ENCODE assay signal across 17 cellular contexts in genomic region chr11:76599041-76600013, GRCh38.
DNase-seq lines count a peak whose midpoint lies in the region; ATAC-seq and TF ChIP-seq lines count a peak whose summit lies in the region.
"Had no signal": no experiment of that assay in that cellular context is flagged by ENCODE, and none has a peak within 500 bp of the region (broad histone marks: within the 10 kb centered on the region; RNA-seq: fewer than 3 reads in every experiment).

No MANE protein-coding gene starts in this region.

- no peak overlapping the region for H3K9ac ChIP-seq in SK-N-SH

- TF ChIP-seq EP300 in SK-N-SH (IDR thresholded peaks at IDR 0.05; ENCODE audit: borderline replicate concordance in 1 of 2, low read depth in 1 of 2, low read length in 1 of 2), result no peak

- no peak overlapping the region for H3K27ac ChIP-seq in SK-N-SH (ENCODE audit: low read depth in 2 of 2, low read length in 1 of 2)
- H3K27ac ChIP-seq in left ventricle myocardium inferior (replicated peaks), result peak overlapping the region; percentile 60
- H3K27ac ChIP-seq: 22Rv1, gastroesophageal sphincter, left lung, neutrophil had no signal

- no peak for TF ChIP-seq RAD21 in SK-N-SH (IDR thresholded peaks at IDR 0.05; ENCODE audit: low read length)

- H3K9me2 ChIP-seq in SK-N-SH, result no peaks in the 10 kb centered on the region

- ATAC-seq in SK-N-SH treated with all-trans-retinoic acid at 6 μM for 48 hours (no peak), sciatic nerve (no peak), GM18511 (IDR thresholded peaks at IDR 0.05; ENCODE audit: unreplicated experiment) (no peak), HG02852 (IDR thresholded peaks at IDR 0.05; ENCODE audit: unreplicated experiment) (no peak)
- ATAC-seq: gastroesophageal sphincter had no signal

- DNase-seq in SK-N-SH, result peak; percentile 42
- DNase-seq in SK-N-DZ (ENCODE audit: low spot score), result peak; percentile 49
- DNase-seq in left ventricle myocardium inferior, result no peak
- peak; percentile 53 for DNase-seq in sciatic nerve (ENCODE audit: low spot score)
- DNase-seq in SIG-M5 (lab: John Stamatoyannopoulos, UW), result no peak
- DNase-seq: left lung; NCI-H446 treated with DMSO at 0.1 percent for 48 hours; stimulated activated CD4-positive, alpha-beta T cell treated with anti-CD3 and anti-CD28 coated beads, Interleukin-12 subunit alpha, Interleukin-12 subunit beta, amount 100 ng/mL, for 4 hours; transverse colon had no signal

- no peaks in the 10 kb centered on the region for H3K9me3 ChIP-seq in SK-N-SH
- H3K9me3 ChIP-seq in left ventricle myocardium inferior (replicated peaks), result no peaks in the 10 kb centered on the region
- H3K9me3 ChIP-seq: Caco-2, gastroesophageal sphincter, left lung, neutrophil, transverse colon had no signal

- H3K4me3 ChIP-seq in SK-N-SH (ENCODE audit: low read depth in 2 of 2, low read length in 1 of 2) (no peak overlapping the region), left ventricle myocardium inferior (no peak overlapping the region)
- H3K4me3 ChIP-seq: dorsolateral prefrontal cortex, gastroesophageal sphincter, left lung, transverse colon had no signal

- H4K20me1 ChIP-seq in SK-N-SH (ENCODE audit: insufficient read depth), result no peaks in the 10 kb centered on the region

- peaks cover 4 to 28% of the 10 kb centered on the region in 2 experiments; a peak in 2 of 4 replicates for H3K4me1 ChIP-seq in SK-N-SH (ENCODE audit: control insufficient read depth in 1 of 2, insufficient read depth in 2 of 2, low read depth in 1 of 2, low read length in 1 of 2)
- H3K4me1 ChIP-seq in left ventricle myocardium inferior, result peaks cover 44% of the 10 kb centered on the region
- H3K4me1 ChIP-seq: Caco-2 had no signal

- H3K36me3 ChIP-seq in SK-N-SH (replicated peaks in 1 of 2; ENCODE audit: control insufficient read depth in 1 of 2, insufficient read depth in 2 of 2, low read length in 1 of 2) (no peaks in the 10 kb centered on the region), left ventricle myocardium inferior (no peaks in the 10 kb centered on the region)
- H3K36me3 ChIP-seq: gastroesophageal sphincter, left lung, neutrophil, transverse colon had no signal

- no peak overlapping the region for H2AFZ ChIP-seq in SK-N-SH (ENCODE audit: low read depth)

- intact Hi-C loops in left ventricle myocardium inferior (cut with micrococcal nuclease), result loop anchor here (5.0 kb wide), 1 partner anchor 83 kb away; no protein-coding TSS in a partner anchor
- intact Hi-C loops in sciatic nerve (cut with DNase I), result no loop called here

- POLR2A ChIA-PET in SK-N-SH (lab: Yijun Ruan, JAX), result no interaction called here

- no peaks in the 10 kb centered on the region for H3K27me3 ChIP-seq in SK-N-SH (ENCODE audit: insufficient read depth)
- no peaks in the 10 kb centered on the region for H3K27me3 ChIP-seq in left ventricle myocardium inferior (ENCODE audit: low read depth)
- H3K27me3 ChIP-seq: dorsolateral prefrontal cortex, gastroesophageal sphincter, left lung, transverse colon had no signal

- no peaks in the 10 kb centered on the region for H3F3A ChIP-seq in SK-N-SH (replicated peaks; ENCODE audit: insufficient read depth)

- CTCF ChIA-PET in SK-N-SH (lab: Yijun Ruan, JAX), result interaction anchor here (0.7 to 3.9 kb wide), 22 partner anchors 8 to 391 kb away, joined by 3 to 55 read pairs (median 5); partner anchors contain the start of gene LRRC32

- TF ChIP-seq CTCF in SK-N-SH (IDR thresholded peaks at IDR 0.05), result no peak
- no peak for TF ChIP-seq CTCF in left ventricle myocardium inferior (IDR thresholded peaks at IDR 0.05; ENCODE audit: borderline replicate concordance)

- no peaks in the 10 kb centered on the region for H3K79me2 ChIP-seq in SK-N-SH (ENCODE audit: insufficient read depth)

- 87% methylated on average over 18 of the region's 18 CpGs for WGBS in SK-N-SH (ENCODE audit: low lambda C conversion rate)

- no peak overlapping the region for H3K4me2 ChIP-seq in SK-N-SH

TF ChIP-seq in SK-N-SH, 30 proteins besides CTCF, POLR2A, EP300 and RAD21 (continues in another document):
- TF ChIP-seq TAF1 (IDR thresholded peaks at IDR 0.05; ENCODE audit: borderline replicate concordance, low read depth, low read length), result no peak
- no peak for TF ChIP-seq ZBTB33 (IDR thresholded peaks at IDR 0.05; ENCODE audit: borderline replicate concordance, low read depth)
- TF ChIP-seq MXI1 (IDR thresholded peaks at IDR 0.05; ENCODE audit: low read depth, low read length), result no peak
- no peak for TF ChIP-seq GABPA (IDR thresholded peaks at IDR 0.05; ENCODE audit: low read depth)
- TF ChIP-seq FOXM1 (IDR thresholded peaks at IDR 0.05; ENCODE audit: low read depth), result no peak

TF ChIP-seq in SK-N-SH treated with all-trans-retinoic acid at 6 μM for 48 hours, 23 proteins besides CTCF, POLR2A, EP300 and RAD21:
- TF ChIP-seq POU6F1 (CRISPR knock-in tag; IDR thresholded peaks at IDR 0.05; ENCODE audit: borderline replicate concordance, low read depth) (no peak), CSRNP3 (CRISPR knock-in tag; IDR thresholded peaks at IDR 0.05) (no peak), RARB (CRISPR knock-in tag; IDR thresholded peaks at IDR 0.05) (no peak), BACH2 (CRISPR knock-in tag; IDR thresholded peaks at IDR 0.05; ENCODE audit: borderline replicate concordance) (no peak)

Comparison
In these comparisons a context has a peak if more than half of its experiments do, and no peak if none do; other contexts are left out.
1. DNase-seq: peak in SK-N-SH (single experiment), SK-N-DZ (single experiment) and sciatic nerve (single experiment); none in left ventricle myocardium inferior (single experiment) and SIG-M5 (single experiment).